9 cellular contexts compared by ENCODE assay signal in the genomic region with DNA sequence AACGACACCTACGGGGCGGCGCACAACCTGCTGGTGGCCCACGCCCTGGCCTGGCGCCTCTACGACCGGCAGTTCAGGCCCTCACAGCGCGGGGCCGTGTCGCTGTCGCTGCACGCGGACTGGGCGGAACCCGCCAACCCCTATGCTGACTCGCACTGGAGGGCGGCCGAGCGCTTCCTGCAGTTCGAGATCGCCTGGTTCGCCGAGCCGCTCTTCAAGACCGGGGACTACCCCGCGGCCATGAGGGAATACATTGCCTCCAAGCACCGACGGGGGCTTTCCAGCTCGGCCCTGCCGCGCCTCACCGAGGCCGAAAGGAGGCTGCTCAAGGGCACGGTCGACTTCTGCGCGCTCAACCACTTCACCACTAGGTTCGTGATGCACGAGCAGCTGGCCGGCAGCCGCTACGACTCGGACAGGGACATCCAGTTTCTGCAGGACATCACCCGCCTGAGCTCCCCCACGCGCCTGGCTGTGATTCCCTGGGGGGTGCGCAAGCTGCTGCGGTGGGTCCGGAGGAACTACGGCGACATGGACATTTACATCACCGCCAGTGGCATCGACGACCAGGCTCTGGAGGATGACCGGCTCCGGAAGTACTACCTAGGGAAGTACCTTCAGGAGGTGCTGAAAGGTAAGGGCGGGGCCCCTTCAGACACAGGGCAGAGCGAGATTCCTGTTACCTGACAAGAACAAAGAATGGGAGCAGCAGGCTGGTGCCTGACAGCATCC. TPM values are rescaled to one million over a fixed set of nuclear protein-coding genes. Genes with fewer than 3 reads are reported as not detected.
DNase-seq lines count a peak whose midpoint lies in the region; ATAC-seq and TF ChIP-seq lines count a peak whose summit lies in the region.
"Had no signal": no experiment of that assay in that cellular context is flagged by ENCODE, and none has a peak within 500 bp of the region (broad histone marks: within the 10 kb centered on the region; RNA-seq: fewer than 3 reads in every experiment).

No MANE protein-coding gene starts in this region.

- no TSS peak for BruUV-seq in HCT116 (replicated peaks; lab: Mats Ljungman, UMichigan)

- peaks cover 22% of the 10 kb centered on the region; the same call in 1 of the 2 replicates for H4K20me1 ChIP-seq in HCT116 (ENCODE audit: insufficient read depth)

- peaks cover 7 to 14% of the 10 kb centered on the region in 2 experiments for H3K36me3 ChIP-seq in HCT116 (ENCODE audit: control insufficient read depth in 1 of 2, insufficient read depth in 2 of 2, low read length in 2 of 2)

- no peak overlapping the region for H3K27ac ChIP-seq in HCT116 (ENCODE audit: low read depth, low read length)
- no peak overlapping the region for H3K27ac ChIP-seq in RWPE1

- no peak for TF ChIP-seq RAD21 in HCT116 (IDR thresholded peaks at IDR 0.05; ENCODE audit: low read depth)

- H2AFZ ChIP-seq in HCT116 (ENCODE audit: low read depth, low read length, poor library complexity, severe bottlenecking), result no peak overlapping the region

- no peaks in the 10 kb centered on the region for H3K4me1 ChIP-seq in HCT116 (ENCODE audit: control insufficient read depth in 1 of 2, insufficient read depth in 2 of 2, low read length in 2 of 2)

- H3K79me2 ChIP-seq in HCT116 (ENCODE audit: insufficient read depth, low read length), result peaks cover 1% of the 10 kb centered on the region

- H3K4me3 ChIP-seq in HCT116 (replicated peaks in 1 of 2; ENCODE audit: low read depth in 1 of 2, low read length in 2 of 2), result no peak overlapping the region
- peak overlapping the region; percentile 41 to 43 for H3K4me3 ChIP-seq in cardiac fibroblast (replicated peaks in 1 of 2; ENCODE audit: low read depth in 2 of 2, low read length in 2 of 2)

- TF ChIP-seq POLR2A in HCT116 (IDR thresholded peaks at IDR 0.05; ENCODE audit: borderline replicate concordance, extremely low read depth, insufficient read depth, insufficient read length), result no peak

- H3K27me3 ChIP-seq in HCT116 (ENCODE audit: insufficient read depth, low read length), result no peaks in the 10 kb centered on the region

- POLR2A ChIA-PET in HCT116 (lab: Charles Lee) (no interaction called here), RWPE1 (lab: Yijun Ruan, JAX; ENCODE audit: low non-redundant PET) (no interaction called here)

- CTCF ChIA-PET in HCT116 (lab: Charles Lee) (no interaction called here), RWPE1 (lab: Yijun Ruan, JAX) (interaction anchor here (0.6 kb wide), 2 partner anchors 12 to 15 kb away, joined by 3 to 4 read pairs; no protein-coding TSS in a partner anchor)

- RAD21 ChIA-PET in HCT116 (lab: Charles Lee; ENCODE audit: low non-redundant PET in 1 of 2, low total read pairs in 2 of 2, uncharacterized antibody in 2 of 2, unreplicated experiment in 2 of 2), result interaction anchor here in 1 of 2 experiments (0.6 kb wide), 1 partner anchor 233 kb away, joined by 5 read pairs; no protein-coding TSS in a partner anchor

- intact Hi-C loops in HCT116 (cut with micrococcal nuclease), result no loop called here

- ATAC-seq in HCT116, result peak; percentile 24; the same call in 1 of the 2 replicates

- no peaks in the 10 kb centered on the region for H3K9me3 ChIP-seq in HCT116 (ENCODE audit: control insufficient read depth in 1 of 2, insufficient read depth in 1 of 2, low read depth in 1 of 2, low read length in 2 of 2)

- no peak overlapping the region for H3K9ac ChIP-seq in HCT116 (ENCODE audit: low read length)

- no peaks in the 10 kb centered on the region for H3K9me2 ChIP-seq in HCT116 (ENCODE audit: insufficient read depth)

- peak; percentile 44; the same call in 2 of the 3 replicates for TF ChIP-seq CTCF in GM12872 (IDR thresholded peaks at IDR 0.05; ENCODE audit: insufficient read depth, low read depth, low read length)
- no peak for TF ChIP-seq CTCF in HCT116 (IDR thresholded peaks at IDR 0.05 in 2 of 3, conservative IDR thresholded peaks at IDR 0.05 in 1 of 3; ENCODE audit: borderline replicate concordance in 1 of 3, insufficient read depth in 1 of 3, low read depth in 2 of 3, low read length in 2 of 3)
- no peak for TF ChIP-seq CTCF in RWPE1 (conservative IDR thresholded peaks at IDR 0.05; ENCODE audit: low read depth)
- TF ChIP-seq CTCF in cardiac fibroblast (IDR thresholded peaks at IDR 0.05; ENCODE audit: low read depth, low read length), result peak; percentile 43

- no peak overlapping the region for H3K4me2 ChIP-seq in HCT116 (ENCODE audit: low read length)

- DNase-seq in HCT116 (ENCODE audit: low read depth, low spot score) (no peak), RWPE1 (ENCODE audit: low spot score) (peak; percentile 60), cardiac fibroblast (ENCODE audit: low read depth in 2 of 2) (peak; percentile 75 to 76), islet precursor cell (peak; percentile 92), NCI-H1092 (lab: John Stamatoyannopoulos, UW) (no peak), SW 1271 (lab: John Stamatoyannopoulos, UW) (no peak)
- DNase-seq in stimulated activated CD8-positive, alpha-beta memory T cell treated with anti-CD3 and anti-CD28 coated beads, Interleukin-2, amount 100 ng/mL, for 48 hours (ENCODE audit: low read depth in 2 of 2), result peak; percentile 28 to 35

TF ChIP-seq in HCT116, 20 proteins besides CTCF, POLR2A, EP300 and RAD21:
- TF ChIP-seq FOSL1 (IDR thresholded peaks at IDR 0.05; ENCODE audit: low read depth) (no peak), ATF3 (IDR thresholded peaks at IDR 0.05) (no peak)

RNA-seq across cellular contexts. Expression of gene RPL9, which starts 11.7 kb away (rescaled TPM):
- 1,657 TPM for total RNA-seq in HCT116 (2021; ENCODE audit: unreplicated experiment)
- 751 and 1,038 TPM in 2 replicates for polyA plus RNA-seq in HCT116 (2012)

RNA-seq across cellular contexts. Expression of gene LIAS, which starts 11.8 kb away (rescaled TPM):
- total RNA-seq in HCT116 (2021; ENCODE audit: unreplicated experiment), result 23.5 TPM
- 10.7 and 14.3 TPM in 2 replicates for polyA plus RNA-seq in HCT116 (2012)

RNA-seq across cellular contexts. Expression of gene KLB, which starts 40.3 kb away (rescaled TPM):
- total RNA-seq in HCT116 (2021; ENCODE audit: unreplicated experiment), result not detected
- polyA plus RNA-seq in HCT116 (2012), result 0.01 and 0.03 TPM in 2 replicates
- total RNA-seq: T-helper 1 cell treated with Interleukin-12 subunit alpha and Interleukin-12 subunit beta and Interleukin-4 antibody, amounts not matched to agents 30 ng/mL and 1 ng/mL, for 36 hours had no signal

Comparison
In these comparisons a context has a peak if more than half of its experiments do, and no peak if none do; other contexts are left out.
1. CTCF ChIP-seq: peak in GM12872 (single experiment) and cardiac fibroblast (single experiment); none in HCT116 (0 of 3) and RWPE1 (single experiment).
2. DNase-seq: peak in RWPE1 (single experiment), cardiac fibroblast (2 of 2), islet precursor cell (single experiment) and stimulated activated CD8-positive, alpha-beta memory T cell treated with anti-CD3 and anti-CD28 coated beads, Interleukin-2, amount 100 ng/mL, for 48 hours (2 of 2); none in HCT116 (single experiment), NCI-H1092 (single experiment) and SW 1271 (0 of 2).
3. H3K4me3 ChIP-seq: peak in cardiac fibroblast (2 of 2); none in HCT116 (0 of 2).